ENCODE assay signal across 8 cellular contexts in the genomic region with DNA sequence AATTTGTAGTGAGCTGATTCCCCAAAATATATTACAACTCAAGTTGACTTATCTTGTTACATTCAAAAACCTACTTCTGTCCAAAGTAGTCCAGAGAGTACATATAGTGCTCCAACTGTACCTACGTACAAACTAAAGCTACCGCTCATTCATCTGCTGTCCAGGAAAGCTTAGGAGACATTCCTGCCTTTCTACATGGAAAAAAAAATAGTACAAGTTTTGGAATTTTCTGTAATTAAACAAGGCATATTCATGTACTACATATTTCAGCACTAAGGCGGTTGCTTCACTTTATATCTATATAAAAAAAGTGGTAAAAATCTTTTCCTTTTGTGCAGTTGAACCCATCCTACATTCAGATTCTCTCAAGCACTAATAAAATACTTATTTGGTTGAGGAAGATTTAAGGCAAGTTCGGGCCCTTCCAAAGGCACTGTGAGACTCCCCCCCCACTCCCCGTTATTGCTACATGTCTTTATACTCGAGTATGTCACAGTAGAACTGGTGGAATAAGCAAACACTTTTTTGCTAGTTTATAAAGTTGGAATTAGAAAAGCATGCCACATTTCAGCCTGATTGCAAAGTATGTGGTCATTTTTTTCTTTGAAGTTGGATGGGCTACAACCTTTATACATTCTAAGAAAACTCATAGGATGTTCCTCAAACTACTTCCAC. TPM values are rescaled to one million over a fixed set of nuclear protein-coding genes. Genes with fewer than 3 reads are reported as not detected.
DNase-seq lines count a peak whose midpoint lies in the region; ATAC-seq and TF ChIP-seq lines count a peak whose summit lies in the region.

No MANE protein-coding gene starts in this region.

- POLR2A ChIA-PET in CD8-positive, alpha-beta T cell (lab: Charles Lee), result interaction anchor here (1.3 to 18.1 kb wide), 8 partner anchors 28 to 412 kb away, joined by 3 to 1192 read pairs (median 6); no protein-coding TSS in a partner anchor
- POLR2A ChIA-PET in OCI-LY7 (lab: Charles Lee), result interaction anchor here (1.0 to 3.7 kb wide), 13 partner anchors 12 to 103 kb away, joined by 3 to 14 read pairs (median 5); no protein-coding TSS in a partner anchor

- H3K27ac Mint-ChIP-seq in CD8-positive, alpha-beta T cell, result peak overlapping the region; percentile 99
- peak overlapping the region; percentile 90 to 99 for H3K27ac Mint-ChIP-seq in natural killer cell

- H3K4me3 Mint-ChIP-seq in CD8-positive, alpha-beta T cell, result peak overlapping the region; percentile 94
- H3K4me3 Mint-ChIP-seq in natural killer cell, result peak overlapping the region; percentile 82

- TSS peak; percentile 73 for BruUV-seq in OCI-LY7 (replicated peaks; lab: Mats Ljungman, UMichigan)

- H3K36me3 Mint-ChIP-seq in CD8-positive, alpha-beta T cell, result peaks cover 47% of the 10 kb centered on the region
- H3K36me3 Mint-ChIP-seq in natural killer cell, result peaks cover 20% of the 10 kb centered on the region

- ATAC-seq in CD8-positive, alpha-beta T cell, result no peak
- no peak for ATAC-seq in natural killer cell
- ATAC-seq in HG03025 (IDR thresholded peaks at IDR 0.05; ENCODE audit: low FRiP score, unreplicated experiment), result no peak

- intact Hi-C loops in CD8-positive, alpha-beta T cell (cut with DNase I, micrococcal nuclease), result loop anchor here in 1 of 2 experiments (1.0 kb wide), 1 partner anchor 91 kb away; no protein-coding TSS in a partner anchor
- intact Hi-C loops in OCI-LY7 (cut with micrococcal nuclease; ENCODE audit: unreplicated experiment), result no loop called here
- intact Hi-C loops in natural killer cell (cut with micrococcal nuclease), result no loop called here

- peak overlapping the region; percentile 89 for H3K4me3 ChIP-seq in CD8-positive, alpha-beta T cell (ENCODE audit: low read depth, low read length)
- H3K4me3 ChIP-seq in OCI-LY7 (ENCODE audit: low read depth, low read length, poor library complexity, severe bottlenecking), result peak overlapping the region; percentile 89
- H3K4me3 ChIP-seq in ectodermal cell (ENCODE audit: insufficient read depth, low read depth, low read length), result peak overlapping the region; percentile 2

- H3K4me2 ChIP-seq in OCI-LY7 (ENCODE audit: low read length), result peak overlapping the region; percentile 88

- H3K4me1 ChIP-seq in CD8-positive, alpha-beta T cell (ENCODE audit: insufficient read depth, low read length), result peaks cover 28% of the 10 kb centered on the region
- peaks cover 71% of the 10 kb centered on the region for H3K4me1 ChIP-seq in OCI-LY7 (ENCODE audit: insufficient read depth, low read length, poor library complexity, severe bottlenecking)
- peaks cover 55% of the 10 kb centered on the region for H3K4me1 ChIP-seq in ectodermal cell (ENCODE audit: control insufficient read depth, insufficient read depth, low read length)

- peaks cover 37% of the 10 kb centered on the region for H3K36me3 ChIP-seq in CD8-positive, alpha-beta T cell (ENCODE audit: insufficient read depth, low read length)
- H3K36me3 ChIP-seq in OCI-LY7 (ENCODE audit: insufficient read depth, low read length) (peaks cover 44% of the 10 kb centered on the region), ectodermal cell (ENCODE audit: control insufficient read depth, insufficient read depth, low read length) (peaks cover 3% of the 10 kb centered on the region)

- 54 to 69% methylated on average over 4 to 5 of the region's 6 CpGs for WGBS in ectodermal cell, 2 experiments

- H3K4me1 Mint-ChIP-seq in CD8-positive, alpha-beta T cell (ENCODE audit: low read depth), result peaks cover 38% of the 10 kb centered on the region
- peaks cover 61 to 65% of the 10 kb centered on the region in 2 donors for H3K4me1 Mint-ChIP-seq in natural killer cell

- no peaks in the 10 kb centered on the region for H3K9me2 ChIP-seq in OCI-LY7 (ENCODE audit: insufficient read depth, low read length)

- no peaks in the 10 kb centered on the region for H3K9me3 ChIP-seq in CD8-positive, alpha-beta T cell (ENCODE audit: low read length)
- H3K9me3 ChIP-seq in OCI-LY7 (ENCODE audit: low read length), result no peaks in the 10 kb centered on the region
- H3K9me3 ChIP-seq in ectodermal cell (ENCODE audit: control insufficient read depth, low read length), result no peaks in the 10 kb centered on the region

- no peaks in the 10 kb centered on the region for H3K27me3 ChIP-seq in CD8-positive, alpha-beta T cell (ENCODE audit: insufficient read depth, low read length)
- H3K27me3 ChIP-seq in ectodermal cell (ENCODE audit: control insufficient read depth, insufficient read depth, low read length, poor library complexity, severe bottlenecking), result no peaks in the 10 kb centered on the region

- peaks cover 50% of the 10 kb centered on the region for H3K79me2 ChIP-seq in OCI-LY7 (ENCODE audit: insufficient read depth, low read depth, low read length)

- peaks cover 14% of the 10 kb centered on the region for H4K20me1 ChIP-seq in OCI-LY7 (ENCODE audit: insufficient read depth, low read length)

- in situ Hi-C loops in GM13976 (cut with MboI; ENCODE audit: low sequenced_read_pairs, unreplicated experiment), result no loop called here

- peak overlapping the region; percentile 86 for H3K27ac ChIP-seq in CD8-positive, alpha-beta T cell (ENCODE audit: low read depth, low read length)
- peak overlapping the region; percentile 91 for H3K27ac ChIP-seq in OCI-LY7 (ENCODE audit: low read depth, low read length, poor library complexity, severe bottlenecking)
- peak overlapping the region; percentile 86 for H3K27ac ChIP-seq in ectodermal cell (ENCODE audit: insufficient read depth, low read depth, low read length, poor library complexity, severe bottlenecking)

- CTCF ChIA-PET in CD8-positive, alpha-beta T cell (lab: Charles Lee), result interaction anchor here (0.6 to 22.9 kb wide), 8 partner anchors 29 to 282 kb away, joined by 3 to 666 read pairs (median 9); no protein-coding TSS in a partner anchor
- CTCF ChIA-PET in OCI-LY7 (lab: Charles Lee; ENCODE audit: unreplicated experiment), result interaction anchor here (0.8 to 2.7 kb wide), 4 partner anchors 53 to 198 kb away, joined by 3 to 9 read pairs (median 3); no protein-coding TSS in a partner anchor

- no peaks in the 10 kb centered on the region for H3K27me3 Mint-ChIP-seq in CD8-positive, alpha-beta T cell (ENCODE audit: low read depth)
- H3K27me3 Mint-ChIP-seq in natural killer cell (ENCODE audit: low read depth in 2 of 2), result peaks cover 0 to 4% of the 10 kb centered on the region in 2 donors

- no peak for TF ChIP-seq CTCF in CD8-positive, alpha-beta T cell (IDR thresholded peaks at IDR 0.05)
- TF ChIP-seq CTCF in OCI-LY7 (conservative IDR thresholded peaks at IDR 0.05; ENCODE audit: low read length) (no peak; the same call in 1 of the 2 replicates), natural killer cell (IDR thresholded peaks at IDR 0.05) (no peak), GM13976 (IDR thresholded peaks at IDR 0.05; ENCODE audit: borderline replicate concordance, control extremely low read depth, extremely low read depth, insufficient read depth, missing control alignments) (no peak)

- no peaks in the 10 kb centered on the region for H3K9me3 Mint-ChIP-seq in CD8-positive, alpha-beta T cell
- H3K9me3 Mint-ChIP-seq in natural killer cell, result no peaks in the 10 kb centered on the region

- H2AFZ ChIP-seq in OCI-LY7 (ENCODE audit: low read length), result no peak overlapping the region

- DNase-seq in CD8-positive, alpha-beta T cell, result no peak
- no peak for DNase-seq in OCI-LY7 (ENCODE audit: low spot score)
- DNase-seq in natural killer cell, result no peak
- DNase-seq in hypothalamus (lab: John Stamatoyannopoulos, UW), result no peak
- DNase-seq in GM13976 (ENCODE audit: low spot score), result no peak
- no peak for DNase-seq in NCI-H1436 (lab: John Stamatoyannopoulos, UW)

RNA-seq across cellular contexts. Expression of gene ZFP36L2, which starts 3.8 kb away (rescaled TPM):
- 1,000 to 10,000 TPM; 1,270 to 1,311 TPM for total RNA-seq in CD8-positive, alpha-beta T cell
- 6.8 and 7.0 TPM in 2 replicates for total RNA-seq in OCI-LY7 (2014; rRNA removed; shearing (Covaris generic))
- total RNA-seq in OCI-LY7 (2022), result 37.2 and 43.8 TPM in 2 replicates
- 24.7 TPM for polyA plus RNA-seq in ectodermal cell (2013, experiment 1 of 4)
- polyA plus RNA-seq in ectodermal cell (2013, experiment 2 of 4), result 28.7 TPM
- 28.9 TPM for polyA plus RNA-seq in ectodermal cell (2013, experiment 3 of 4)
- polyA plus RNA-seq in ectodermal cell (2013, experiment 4 of 4), result 28.0 TPM
- 100 to 1,000 TPM; 376 to 428 (median 418) TPM for total RNA-seq in natural killer cell

Comparison
In these comparisons a context has a peak if more than half of its experiments do, and no peak if none do; other contexts are left out.
1. H3K4me3 ChIP-seq: peak in every context shown above with its lines; median percentile 89 in CD8-positive, alpha-beta T cell; 89 in OCI-LY7; 2 in ectodermal cell.
2. RNA of gene ZFP36L2, which starts 3.8 kb away (total RNA-seq): 1,270 to 1,311 TPM in CD8-positive, alpha-beta T cell and 376 to 428 TPM in natural killer cell; 6.8 to 43.8 TPM in OCI-LY7; every median in the first group is over 4 times any median in the second.
3. Peak in every context shown above with its lines, with median percentiles within 50 percentile points of each other: H3K27ac ChIP-seq.